Comparison of ENCODE assay signal across 22 cellular contexts in genomic region chr12:124648710-124649384, GRCh38.
A peak's percentile ranks its signal among the peaks of the same experiment; 100 is the strongest.
DNase-seq lines count a peak whose midpoint lies in the region; ATAC-seq, FAIRE-seq and TF ChIP-seq lines count a peak whose summit lies in the region.
"Had no signal": no experiment of that assay in that cellular context is flagged by ENCODE, and none has a peak within 500 bp of the region (broad histone marks: within the 10 kb centered on the region; RNA-seq: fewer than 3 reads in every experiment).

No MANE protein-coding gene starts in this region.

- H3K23ac ChIP-seq in mesenchymal stem cell (ENCODE audit: low read length in 2 of 2): no peak overlapping the region

- no peak for FAIRE-seq in HepG2 (lab: Jason Lieb, UNC)
- FAIRE-seq: D721Med, GM18507 had no signal

- H3K27me3 ChIP-seq in liver (ENCODE audit: control insufficient read depth in 4 of 4, insufficient read depth in 4 of 4, low read length in 3 of 4) (no peaks in the 10 kb centered on the region), HepG2 (ENCODE audit: control insufficient read depth in 1 of 2, insufficient read depth in 2 of 2, low read length in 2 of 2) (peaks cover 9 to 30% of the 10 kb centered on the region in 2 experiments; a peak in 4 of 5 replicates), WERI-Rb-1 (ENCODE audit: insufficient read depth, low read depth, severe bottlenecking) (no peaks in the 10 kb centered on the region), mesenchymal stem cell (ENCODE audit: control insufficient read depth in 1 of 2, insufficient read depth in 1 of 2, low read length in 2 of 2) (no peaks in the 10 kb centered on the region), PC-9 (ENCODE audit: insufficient read depth, low read depth) (no peaks in the 10 kb centered on the region)
- no peaks in the 10 kb centered on the region for H3K27me3 ChIP-seq in CD8-positive, alpha-beta memory T cell (ENCODE audit: insufficient read depth, low read length, poor library complexity, severe bottlenecking)
- H3K27me3 ChIP-seq: Peyer's patch had no signal

- no peak overlapping the region for H3K4me3 ChIP-seq in liver (ENCODE audit: low read depth in 1 of 3, low read length in 3 of 3)
- no peak overlapping the region for H3K4me3 ChIP-seq in HepG2 (replicated peaks in 1 of 3; ENCODE audit: insufficient read depth in 1 of 3, low read depth in 2 of 3, low read length in 3 of 3)
- H3K4me3 ChIP-seq in WERI-Rb-1 (ENCODE audit: low read depth, low read length): no peak overlapping the region
- H3K4me3 ChIP-seq in mesenchymal stem cell (ENCODE audit: insufficient read depth in 1 of 2, low read depth in 1 of 2, low read length in 2 of 2): no peak overlapping the region
- H3K4me3 ChIP-seq in PC-9: no peak overlapping the region
- no peak overlapping the region for H3K4me3 ChIP-seq in CD8-positive, alpha-beta memory T cell (ENCODE audit: low read length)
- H3K4me3 ChIP-seq: Peyer's patch had no signal

- H3K27ac Mint-ChIP-seq in activated CD4-positive, alpha-beta memory T cell treated with anti-CD3 and anti-CD28 coated beads for 36 hours: no peak overlapping the region
- no peak overlapping the region for H3K27ac Mint-ChIP-seq in activated CD4-positive, alpha-beta memory T cell treated with anti-CD3 and anti-CD28 coated beads, Interleukin-2, amount 10 ng/mL, durations not matched to agents 7 days and 5 days
- no peak overlapping the region for H3K27ac Mint-ChIP-seq in CD8-positive, alpha-beta memory T cell
- H3K27ac Mint-ChIP-seq: CD4-positive, CD25-positive, alpha-beta regulatory T cell; HFFc6 had no signal

- no peak overlapping the region for H3K14ac ChIP-seq in mesenchymal stem cell (ENCODE audit: low read length in 2 of 2)

- H3K79me1 ChIP-seq in mesenchymal stem cell (replicated peaks; ENCODE audit: low read length, poor library complexity, severe bottlenecking): no peaks in the 10 kb centered on the region

- no peak overlapping the region for H3K4me3 Mint-ChIP-seq in activated CD4-positive, alpha-beta memory T cell treated with anti-CD3 and anti-CD28 coated beads for 36 hours
- no peak overlapping the region for H3K4me3 Mint-ChIP-seq in activated CD4-positive, alpha-beta memory T cell treated with anti-CD3 and anti-CD28 coated beads, Interleukin-2, amount 10 ng/mL, durations not matched to agents 7 days and 5 days
- H3K4me3 Mint-ChIP-seq in CD8-positive, alpha-beta memory T cell: no peak overlapping the region
- H3K4me3 Mint-ChIP-seq: CD4-positive, CD25-positive, alpha-beta regulatory T cell; HFFc6 had no signal

- H3K79me2 ChIP-seq in HepG2 (ENCODE audit: insufficient read depth, low read length): no peaks in the 10 kb centered on the region
- no peaks in the 10 kb centered on the region for H3K79me2 ChIP-seq in PC-9 (ENCODE audit: low read depth)

- peaks cover 25% of the 10 kb centered on the region for H3K9me3 Mint-ChIP-seq in activated CD4-positive, alpha-beta memory T cell treated with anti-CD3 and anti-CD28 coated beads for 36 hours
- peaks cover 15% of the 10 kb centered on the region for H3K9me3 Mint-ChIP-seq in activated CD4-positive, alpha-beta memory T cell treated with anti-CD3 and anti-CD28 coated beads, Interleukin-2, amount 10 ng/mL, durations not matched to agents 7 days and 5 days
- H3K9me3 Mint-ChIP-seq in CD8-positive, alpha-beta memory T cell: peaks cover 4 to 20% (median 9%) of the 10 kb centered on the region in 5 donors

- peaks cover 6% of the 10 kb centered on the region for H3K27me3 Mint-ChIP-seq in activated CD4-positive, alpha-beta memory T cell treated with anti-CD3 and anti-CD28 coated beads for 36 hours
- H3K27me3 Mint-ChIP-seq in activated CD4-positive, alpha-beta memory T cell treated with anti-CD3 and anti-CD28 coated beads, Interleukin-2, amount 10 ng/mL, durations not matched to agents 7 days and 5 days: peaks cover 26% of the 10 kb centered on the region
- peaks cover 5 to 7% of the 10 kb centered on the region in 2 donors for H3K27me3 Mint-ChIP-seq in CD8-positive, alpha-beta memory T cell

- BruUV-seq in HepG2 (replicated peaks; lab: Mats Ljungman, UMichigan) (no TSS peak), PC-9 (replicated peaks; lab: Mats Ljungman, UMichigan) (no TSS peak)

- peaks cover 0 to 13% (median 7%) of the 10 kb centered on the region in 4 donors for H3K4me1 ChIP-seq in liver (ENCODE audit: control insufficient read depth in 4 of 4, insufficient read depth in 4 of 4, low read length in 3 of 4)
- H3K4me1 ChIP-seq in HepG2 (ENCODE audit: insufficient read depth, low read length): no peaks in the 10 kb centered on the region; the same call in 1 of the 2 replicates
- H3K4me1 ChIP-seq in mesenchymal stem cell (ENCODE audit: control insufficient read depth, insufficient read depth, low read depth, low read length): peaks cover 22% of the 10 kb centered on the region
- no peaks in the 10 kb centered on the region for H3K4me1 ChIP-seq in PC-9 (replicated peaks; ENCODE audit: insufficient read depth)
- peaks cover 11% of the 10 kb centered on the region for H3K4me1 ChIP-seq in CD8-positive, alpha-beta memory T cell (ENCODE audit: insufficient read depth, low read length)

- peak; percentile 17 for DNase-seq in activated CD4-positive, alpha-beta memory T cell treated with anti-CD3 and anti-CD28 coated beads for 36 hours
- no peak for DNase-seq in activated CD4-positive, alpha-beta memory T cell treated with anti-CD3 and anti-CD28 coated beads, Interleukin-2, amount 10 ng/mL, durations not matched to agents 7 days and 5 days
- DNase-seq in HepG2 (ENCODE audit: low spot score): no peak
- no peak for DNase-seq in WERI-Rb-1
- DNase-seq in mesenchymal stem cell: no peak
- DNase-seq in PC-9: no peak
- no peak for DNase-seq in CD8-positive, alpha-beta memory T cell
- DNase-seq: CD4-positive, CD25-positive, alpha-beta regulatory T cell; H7; HFFc6; IMR-90; MM.1S; NCI-H2029; NCI-H446 treated with DMSO at 0.1 percent for 48 hours; NCI-H526; NK-92 treated with Interleukin-12 subunit alpha and Interleukin-12 subunit beta, amount 100 ng/mL, for 24 hours; Peyer's patch; SHP77 treated with DMSO at 0.1 percent for 48 hours had no signal

- H3K36me3 Mint-ChIP-seq in activated CD4-positive, alpha-beta memory T cell treated with anti-CD3 and anti-CD28 coated beads for 36 hours: no peaks in the 10 kb centered on the region
- peaks cover 2% of the 10 kb centered on the region for H3K36me3 Mint-ChIP-seq in activated CD4-positive, alpha-beta memory T cell treated with anti-CD3 and anti-CD28 coated beads, Interleukin-2, amount 10 ng/mL, durations not matched to agents 7 days and 5 days (ENCODE audit: low read depth)
- H3K36me3 Mint-ChIP-seq in CD8-positive, alpha-beta memory T cell: peaks cover 0 to 24% (median 0%) of the 10 kb centered on the region in 3 donors
- H3K36me3 Mint-ChIP-seq: CD4-positive, CD25-positive, alpha-beta regulatory T cell had no signal

- no peak overlapping the region for H2BK15ac ChIP-seq in mesenchymal stem cell (ENCODE audit: low read depth, poor library complexity, severe bottlenecking)

- H3K27ac ChIP-seq in liver (ENCODE audit: low read depth in 1 of 2, low read length in 2 of 2) (peak overlapping the region in 1 of 2 donors; percentile 42), HepG2 (ENCODE audit: extremely low read length, insufficient read depth, low read length) (no peak overlapping the region), WERI-Rb-1 (peak overlapping the region; percentile 11; the same call in 1 of the 2 replicates), mesenchymal stem cell (ENCODE audit: low read length, poor library complexity, severe bottlenecking) (no peak overlapping the region), PC-9 (no peak overlapping the region)
- H3K27ac ChIP-seq in CD8-positive, alpha-beta memory T cell (ENCODE audit: low read depth, low read length): no peak overlapping the region
- H3K27ac ChIP-seq: KMS-11, Peyer's patch had no signal

- no peaks in the 10 kb centered on the region for H3K9me2 ChIP-seq in PC-9 (ENCODE audit: insufficient read depth)

- no peak; the same call in 2 of the 3 replicates for ATAC-seq in HepG2

- intact Hi-C loops in activated CD4-positive, alpha-beta memory T cell treated with anti-CD3 and anti-CD28 coated beads for 36 hours (cut with micrococcal nuclease): no loop called here
- intact Hi-C loops in HepG2 (cut with micrococcal nuclease; ENCODE audit: unreplicated experiment): no loop called here
- intact Hi-C loops in PC-9 (cut with micrococcal nuclease; ENCODE audit: unreplicated experiment): no loop called here

- H3K9me3 ChIP-seq in liver (ENCODE audit: control insufficient read depth in 4 of 4, low read length in 3 of 4) (peaks cover 0 to 8% (median 0%) of the 10 kb centered on the region in 4 donors), HepG2 (ENCODE audit: low read length) (peaks cover 6% of the 10 kb centered on the region), WERI-Rb-1 (ENCODE audit: severe bottlenecking) (peaks cover 21% of the 10 kb centered on the region), mesenchymal stem cell (ENCODE audit: control insufficient read depth, low read length) (peaks cover 12% of the 10 kb centered on the region), PC-9 (ENCODE audit: insufficient read depth, low read depth) (peaks cover 8% of the 10 kb centered on the region; the same call in 1 of the 2 replicates)
- H3K9me3 ChIP-seq in CD8-positive, alpha-beta memory T cell (ENCODE audit: low read length): no peaks in the 10 kb centered on the region

- TF ChIP-seq EP300 in HepG2 (IDR thresholded peaks at IDR 0.05; ENCODE audit: low read depth in 2 of 2, low read length in 2 of 2): no peak
- TF ChIP-seq EP300 in HepG2 (CRISPR knock-in tag; IDR thresholded peaks at IDR 0.05; ENCODE audit: borderline replicate concordance): no peak

- H2BK5ac ChIP-seq in mesenchymal stem cell (ENCODE audit: low read depth, low read length, poor library complexity, severe bottlenecking): no peak overlapping the region

- TF ChIP-seq RAD21 in liver (IDR thresholded peaks at IDR 0.05) (peak in 1 of 2 donors; percentile 4), HepG2 (CRISPR knock-in tag; IDR thresholded peaks at IDR 0.05) (no peak)

- no peaks in the 10 kb centered on the region for H3F3A ChIP-seq in PC-9 (ENCODE audit: insufficient read depth, low read depth)

- H3K4ac ChIP-seq in mesenchymal stem cell (ENCODE audit: low read depth in 1 of 2, low read length in 2 of 2): no peak overlapping the region

- no peak overlapping the region for H4K91ac ChIP-seq in mesenchymal stem cell (ENCODE audit: low read length)

- in situ Hi-C loops in HepG2 (cut with HindIII; ENCODE audit: extremely low pct_ligation_motif_present, low pct_unique_long_range_greater_than_20kb): no loop called here

- no peak for TF ChIP-seq POLR2A in HepG2 (IDR thresholded peaks at IDR 0.05; ENCODE audit: insufficient read depth in 1 of 2, low read depth in 2 of 2, low read length in 2 of 2)

- peak overlapping the region; percentile 54 for H2AK5ac ChIP-seq in mesenchymal stem cell (ENCODE audit: low read length, severe bottlenecking)

- H3K4me2 ChIP-seq in HepG2 (ENCODE audit: low read depth, low read length): no peak overlapping the region
- no peak overlapping the region for H3K4me2 ChIP-seq in mesenchymal stem cell (ENCODE audit: low read length, poor library complexity, severe bottlenecking)
- H3K4me2 ChIP-seq in PC-9: no peak overlapping the region
- H3K4me2 ChIP-seq: KMS-11 had no signal

- peaks cover 15% of the 10 kb centered on the region for H3K4me1 Mint-ChIP-seq in activated CD4-positive, alpha-beta memory T cell treated with anti-CD3 and anti-CD28 coated beads for 36 hours (ENCODE audit: low read depth)
- H3K4me1 Mint-ChIP-seq in activated CD4-positive, alpha-beta memory T cell treated with anti-CD3 and anti-CD28 coated beads, Interleukin-2, amount 10 ng/mL, durations not matched to agents 7 days and 5 days: no peaks in the 10 kb centered on the region
- peaks cover 13 to 20% (median 19%) of the 10 kb centered on the region in 3 donors for H3K4me1 Mint-ChIP-seq in CD8-positive, alpha-beta memory T cell

- H2BK120ac ChIP-seq in mesenchymal stem cell (ENCODE audit: low read depth, low read length): no peak overlapping the region

- CTCF ChIA-PET in activated CD4-positive, alpha-beta memory T cell treated with anti-CD3 and anti-CD28 coated beads for 36 hours (lab: Charles Lee): no interaction called here
- CTCF ChIA-PET in activated CD4-positive, alpha-beta memory T cell treated with anti-CD3 and anti-CD28 coated beads, Interleukin-2, amount 10 ng/mL, durations not matched to agents 7 days and 5 days (lab: Charles Lee): interaction anchor here (0.8 kb wide), 1 partner anchor 8 kb away, joined by 3 read pairs; no protein-coding TSS in a partner anchor
- CTCF ChIA-PET in HepG2 (lab: Yijun Ruan, JAX; ENCODE audit: low intra/inter-chr PET ratio, low total read pairs): no interaction called here
- CTCF ChIA-PET in PC-9 (lab: Charles Lee): no interaction called here
- CTCF ChIA-PET in CD8-positive, alpha-beta memory T cell (lab: Charles Lee): no interaction called here

- H3K36me3 ChIP-seq in liver (ENCODE audit: control insufficient read depth in 4 of 4, insufficient read depth in 3 of 4, low read depth in 1 of 4, low read length in 3 of 4) (no peaks in the 10 kb centered on the region), HepG2 (replicated peaks in 1 of 2; ENCODE audit: control insufficient read depth in 1 of 2, insufficient read depth in 2 of 2, low read length in 2 of 2) (no peaks in the 10 kb centered on the region), WERI-Rb-1 (no peaks in the 10 kb centered on the region; the same call in none of the 2 replicates), mesenchymal stem cell (ENCODE audit: control insufficient read depth in 1 of 2, insufficient read depth in 2 of 2, low read depth in 1 of 2, low read length in 2 of 2) (no peaks in the 10 kb centered on the region), PC-9 (ENCODE audit: low read depth) (no peaks in the 10 kb centered on the region)
- no peaks in the 10 kb centered on the region for H3K36me3 ChIP-seq in CD8-positive, alpha-beta memory T cell (ENCODE audit: insufficient read depth, low read length)
- H3K36me3 ChIP-seq: Peyer's patch had no signal

- H3K9ac ChIP-seq in liver (ENCODE audit: low read depth in 1 of 2, low read length in 2 of 2) (no peak overlapping the region), HepG2 (ENCODE audit: insufficient read depth, low read depth, low read length) (no peak overlapping the region), mesenchymal stem cell (ENCODE audit: low read length) (no peak overlapping the region)
- H3K9ac ChIP-seq: KMS-11 had no signal

- H4K20me1 ChIP-seq in HepG2 (ENCODE audit: insufficient read depth, low read length) (no peaks in the 10 kb centered on the region), PC-9 (ENCODE audit: insufficient read depth) (no peaks in the 10 kb centered on the region)

- no peak overlapping the region for H2AFZ ChIP-seq in HepG2 (ENCODE audit: low read length)
- no peak overlapping the region for H2AFZ ChIP-seq in mesenchymal stem cell (ENCODE audit: low read depth, low read length)
- no peak overlapping the region for H2AFZ ChIP-seq in PC-9

- H4K8ac ChIP-seq in mesenchymal stem cell (ENCODE audit: low read length): no peak overlapping the region

- peak overlapping the region in 1 of 2 experiments; percentile 55 for H3K18ac ChIP-seq in mesenchymal stem cell (ENCODE audit: low read depth in 1 of 2, low read length in 2 of 2)

- WGBS in liver: 47% methylated on average over 6 of the region's 6 CpGs
- WGBS in HepG2 (ENCODE audit: low lambda C conversion rate): 26% methylated on average over 3 of the region's 6 CpGs
- WGBS in mesenchymal stem cell: 78% methylated on average over 6 of the region's 6 CpGs

- peak overlapping the region; percentile 15 to 40 for H2BK12ac ChIP-seq in mesenchymal stem cell (ENCODE audit: low read length in 2 of 2)

- POLR2A ChIA-PET in activated CD4-positive, alpha-beta memory T cell treated with anti-CD3 and anti-CD28 coated beads for 36 hours (lab: Charles Lee): no interaction called here
- POLR2A ChIA-PET in activated CD4-positive, alpha-beta memory T cell treated with anti-CD3 and anti-CD28 coated beads, Interleukin-2, amount 10 ng/mL, durations not matched to agents 7 days and 5 days (lab: Charles Lee): no interaction called here
- POLR2A ChIA-PET in HepG2 (lab: Yijun Ruan, JAX) (no interaction called here), PC-9 (lab: Charles Lee; ENCODE audit: unreplicated experiment) (no interaction called here)
- POLR2A ChIA-PET in CD8-positive, alpha-beta memory T cell (lab: Charles Lee): no interaction called here

- TF ChIP-seq CTCF in liver (IDR thresholded peaks at IDR 0.05; ENCODE audit: low read depth, low read length, missing input control) (no peak), HepG2 (CRISPR knock-in tag; IDR thresholded peaks at IDR 0.05) (no peak), WERI-Rb-1 (IDR thresholded peaks at IDR 0.05; ENCODE audit: low read depth, low read length) (no peak), PC-9 (conservative IDR thresholded peaks at IDR 0.05) (no peak)
